17 cellular contexts compared by ENCODE assay signal in the genomic region with DNA sequence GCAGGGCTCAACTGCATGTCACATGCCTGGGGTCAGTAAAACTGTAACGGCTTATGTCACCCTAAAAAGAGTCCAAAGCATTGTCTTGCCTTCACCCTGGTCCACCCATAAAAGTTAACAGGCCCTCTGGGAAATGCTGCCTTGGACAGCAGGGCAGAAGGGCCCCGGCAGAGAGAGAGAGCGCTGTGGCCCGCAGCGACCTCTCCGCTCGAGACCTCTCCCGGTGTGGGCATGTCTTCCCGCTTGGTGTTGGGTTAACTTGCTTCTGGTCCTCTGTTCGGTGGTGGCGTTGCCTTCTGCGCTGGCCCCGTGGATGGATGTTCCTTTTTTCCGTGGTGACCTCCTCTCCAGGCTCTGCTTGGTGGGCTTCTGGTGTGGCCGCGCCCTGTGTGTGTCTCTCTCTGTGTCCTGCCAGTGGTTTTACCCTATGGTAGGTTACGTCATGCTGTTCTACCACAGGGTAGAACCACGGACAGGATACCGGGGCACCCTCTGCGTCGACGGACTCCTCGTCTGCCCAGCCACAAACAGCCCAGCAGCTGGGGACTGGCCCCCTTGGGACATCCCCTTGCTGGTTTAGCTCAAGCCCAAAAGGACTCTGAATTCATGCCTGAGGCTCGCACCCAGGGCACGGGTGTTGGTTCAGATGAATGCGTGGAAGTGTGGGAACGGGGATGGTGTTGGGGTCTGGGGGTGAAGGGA. TPM values are rescaled to one million over a fixed set of nuclear protein-coding genes. Genes with fewer than 3 reads are reported as not detected.
DNase-seq lines count a peak whose midpoint lies in the region; TF ChIP-seq lines count a peak whose summit lies in the region.
"Had no signal": no experiment of that assay in that cellular context is flagged by ENCODE, and none has a peak within 500 bp of the region (broad histone marks: within the 10 kb centered on the region; RNA-seq: fewer than 3 reads in every experiment).

No MANE protein-coding gene starts in this region.

- H3K4me1 ChIP-seq in endodermal cell (ENCODE audit: control insufficient read depth, insufficient read depth, low read length): no peaks in the 10 kb centered on the region
- H3K4me1 ChIP-seq in neuronal stem cell (ENCODE audit: control insufficient read depth in 2 of 2, insufficient read depth in 1 of 2, low read depth in 1 of 2, low read length in 2 of 2): peaks cover 0 to 3% of the 10 kb centered on the region in 2 donors
- peaks cover 4% of the 10 kb centered on the region for H3K4me1 ChIP-seq in GM23248 (ENCODE audit: insufficient read depth)
- H3K4me1 ChIP-seq: A549 had no signal

- H3K4me3 Mint-ChIP-seq in endodermal cell (no peak overlapping the region), HFFc6 (no peak overlapping the region)
- no peak overlapping the region for H3K4me3 Mint-ChIP-seq in activated CD4-positive, alpha-beta memory T cell treated with anti-CD3 and anti-CD28 coated beads, Interleukin-2, amount 10 ng/mL, durations not matched to agents 7 days and 5 days
- H3K4me3 Mint-ChIP-seq: CD4-positive, alpha-beta memory T cell had no signal

- CTCF ChIA-PET in activated CD4-positive, alpha-beta memory T cell treated with anti-CD3 and anti-CD28 coated beads, Interleukin-2, amount 10 ng/mL, durations not matched to agents 7 days and 5 days (lab: Charles Lee): no interaction called here

- H3K4me1 Mint-ChIP-seq in endodermal cell (no peaks in the 10 kb centered on the region), HFFc6 (ENCODE audit: low read depth) (no peaks in the 10 kb centered on the region)
- no peaks in the 10 kb centered on the region for H3K4me1 Mint-ChIP-seq in activated CD4-positive, alpha-beta memory T cell treated with anti-CD3 and anti-CD28 coated beads, Interleukin-2, amount 10 ng/mL, durations not matched to agents 7 days and 5 days
- H3K4me1 Mint-ChIP-seq: CD4-positive, alpha-beta memory T cell had no signal

- no peak overlapping the region for H3K9ac ChIP-seq in endodermal cell (ENCODE audit: extremely low read depth, low read length, poor library complexity, severe bottlenecking)
- no peak overlapping the region for H3K9ac ChIP-seq in neuronal stem cell (ENCODE audit: low read depth, low read length, poor library complexity)
- H3K9ac ChIP-seq in GM23248: no peak overlapping the region

- no peak overlapping the region for H3K23ac ChIP-seq in neuronal stem cell (ENCODE audit: low read depth, low read length, poor library complexity)

- no peaks in the 10 kb centered on the region for H3K9me2 ChIP-seq in GM23248 (ENCODE audit: insufficient read depth)

- DNase-seq in AG08396 (ENCODE audit: low spot score) (peak; percentile 2), MV-4-11 (lab: John Stamatoyannopoulos, UW) (peak; percentile 59), endodermal cell (no peak), neuronal stem cell (ENCODE audit: low spot score) (no peak), inferior parietal cortex (ENCODE audit: extremely low spot score) (no peak), GM23248 (no peak), HFFc6 (no peak)
- no peak for DNase-seq in activated CD4-positive, alpha-beta memory T cell treated with anti-CD3 and anti-CD28 coated beads, Interleukin-2, amount 10 ng/mL, durations not matched to agents 7 days and 5 days
- DNase-seq: AML-193; CD4-positive, alpha-beta memory T cell; DMS79 treated with DMSO at 0.1 percent for 48 hours; KG1; NCI-H1930; NCI-H2171 treated with DMSO at 0.1 percent for 48 hours; NCI-H510A treated with DMSO at 0.1 percent for 48 hours; SIG-M5 had no signal

- H2AK5ac ChIP-seq in neuronal stem cell (ENCODE audit: low read depth, low read length): peak overlapping the region; percentile 48

- no peaks in the 10 kb centered on the region for H3F3A ChIP-seq in GM23248 (ENCODE audit: insufficient read depth)

- H3K79me1 ChIP-seq in neuronal stem cell (ENCODE audit: low read depth, low read length): no peaks in the 10 kb centered on the region

- peaks cover 10% of the 10 kb centered on the region for H3K79me2 ChIP-seq in GM23248 (ENCODE audit: insufficient read depth)

- H3K14ac ChIP-seq in neuronal stem cell (ENCODE audit: low read length): no peak overlapping the region

- no peak overlapping the region for H3K4ac ChIP-seq in neuronal stem cell (ENCODE audit: low read length)

- in situ Hi-C loops in GM23248 (cut with MboI): no loop called here

- peak overlapping the region; percentile 5 for H2BK12ac ChIP-seq in neuronal stem cell (ENCODE audit: low read length)

- H4K91ac ChIP-seq in neuronal stem cell (ENCODE audit: low read depth, low read length, poor library complexity): no peak overlapping the region

- H3K36me3 Mint-ChIP-seq in endodermal cell (ENCODE audit: low read depth): peaks cover 49% of the 10 kb centered on the region
- peaks cover 12% of the 10 kb centered on the region; the same call in 1 of the 2 replicates for H3K36me3 Mint-ChIP-seq in HFFc6 (ENCODE audit: low read depth)
- peaks cover 31% of the 10 kb centered on the region for H3K36me3 Mint-ChIP-seq in activated CD4-positive, alpha-beta memory T cell treated with anti-CD3 and anti-CD28 coated beads, Interleukin-2, amount 10 ng/mL, durations not matched to agents 7 days and 5 days (ENCODE audit: low read depth)

- POLR2A ChIA-PET in activated CD4-positive, alpha-beta memory T cell treated with anti-CD3 and anti-CD28 coated beads, Interleukin-2, amount 10 ng/mL, durations not matched to agents 7 days and 5 days (lab: Charles Lee): no interaction called here

- H3K36me3 ChIP-seq in endodermal cell (ENCODE audit: control insufficient read depth, insufficient read depth, low read length): peaks cover 43% of the 10 kb centered on the region
- H3K36me3 ChIP-seq in neuronal stem cell (replicated peaks in 1 of 2; ENCODE audit: control insufficient read depth in 2 of 2, insufficient read depth in 2 of 2, low read length in 2 of 2): peaks cover 25 to 69% of the 10 kb centered on the region in 2 donors
- peaks cover 10% of the 10 kb centered on the region; the same call in 1 of the 2 replicates for H3K36me3 ChIP-seq in GM23248 (ENCODE audit: low read depth)

- peak overlapping the region; percentile 8 for H2BK15ac ChIP-seq in neuronal stem cell (ENCODE audit: low read length)

- H3K18ac ChIP-seq in neuronal stem cell (ENCODE audit: low read length): peak overlapping the region; percentile 13

- H2AFZ ChIP-seq in neuronal stem cell (ENCODE audit: low read length) (no peak overlapping the region), GM23248 (no peak overlapping the region)

- 95% methylated on average over 24 to 27 of the region's 27 CpGs for WGBS in endodermal cell (ENCODE audit: insufficient coverage in 1 of 2, insufficient read length in 1 of 2), 2 experiments
- 100% methylated on average over 1 of the region's 27 CpGs; no CpG with 5 or more reads in 1 of the 2 donors for WGBS in neuronal stem cell (ENCODE audit: extremely low coverage in 2 of 2, insufficient read length in 2 of 2, insufficient replicate concordance in 1 of 2), 2 donors
- WGBS in GM23248 (ENCODE audit: low coverage in 1 of 2, low lambda C conversion rate in 2 of 2, missing lambda C conversion rate in 2 of 2), 2 experiments: 93 to 95% methylated on average over 26 to 27 of the region's 27 CpGs

- H3K4me3 ChIP-seq in endodermal cell (ENCODE audit: low read length): no peak overlapping the region
- H3K4me3 ChIP-seq in neuronal stem cell (ENCODE audit: low read length in 2 of 2): no peak overlapping the region
- no peak overlapping the region for H3K4me3 ChIP-seq in GM23248
- H3K4me3 ChIP-seq: A549 had no signal

- H2BK120ac ChIP-seq in neuronal stem cell (ENCODE audit: low read depth, low read length): no peak overlapping the region

- H3K27me3 Mint-ChIP-seq in endodermal cell (ENCODE audit: insufficient read depth) (no peaks in the 10 kb centered on the region), HFFc6 (ENCODE audit: insufficient read depth) (peaks cover 3% of the 10 kb centered on the region; the same call in 1 of the 2 replicates)
- no peaks in the 10 kb centered on the region for H3K27me3 Mint-ChIP-seq in activated CD4-positive, alpha-beta memory T cell treated with anti-CD3 and anti-CD28 coated beads, Interleukin-2, amount 10 ng/mL, durations not matched to agents 7 days and 5 days
- H3K27me3 Mint-ChIP-seq: CD4-positive, alpha-beta memory T cell had no signal

- H3K27me3 ChIP-seq in endodermal cell (ENCODE audit: control insufficient read depth, insufficient read depth, low read length, poor library complexity, severe bottlenecking): no peaks in the 10 kb centered on the region
- no peaks in the 10 kb centered on the region for H3K27me3 ChIP-seq in neuronal stem cell (ENCODE audit: control insufficient read depth in 3 of 3, insufficient read depth in 3 of 3, low read depth in 1 of 3, low read length in 3 of 3)
- no peaks in the 10 kb centered on the region for H3K27me3 ChIP-seq in GM23248 (replicated peaks; ENCODE audit: insufficient read depth)

- H3K27ac ChIP-seq in endodermal cell (ENCODE audit: low read depth, low read length) (no peak overlapping the region), neuronal stem cell (replicated peaks; ENCODE audit: low read length) (no peak overlapping the region), GM23248 (no peak overlapping the region)
- H3K27ac ChIP-seq: A549 had no signal

- H3K4me2 ChIP-seq in neuronal stem cell (ENCODE audit: insufficient read depth, low read length, poor library complexity, severe bottlenecking): no peak overlapping the region
- H3K4me2 ChIP-seq in GM23248 (ENCODE audit: unreplicated experiment): no peak overlapping the region
- H3K4me2 ChIP-seq: A549 had no signal

- peak overlapping the region; percentile 12 for H3K27ac Mint-ChIP-seq in endodermal cell
- H3K27ac Mint-ChIP-seq in HFFc6: no peak overlapping the region
- H3K27ac Mint-ChIP-seq in activated CD4-positive, alpha-beta memory T cell treated with anti-CD3 and anti-CD28 coated beads, Interleukin-2, amount 10 ng/mL, durations not matched to agents 7 days and 5 days: no peak overlapping the region

- peak overlapping the region; percentile 54 for H4K8ac ChIP-seq in neuronal stem cell (ENCODE audit: low read depth, low read length)

- H4K20me1 ChIP-seq in GM23248 (ENCODE audit: insufficient read depth): no peaks in the 10 kb centered on the region

- H3K9me3 Mint-ChIP-seq in endodermal cell (no peaks in the 10 kb centered on the region), HFFc6 (no peaks in the 10 kb centered on the region)
- no peaks in the 10 kb centered on the region for H3K9me3 Mint-ChIP-seq in activated CD4-positive, alpha-beta memory T cell treated with anti-CD3 and anti-CD28 coated beads, Interleukin-2, amount 10 ng/mL, durations not matched to agents 7 days and 5 days
- H3K9me3 Mint-ChIP-seq: CD4-positive, alpha-beta memory T cell had no signal

- TF ChIP-seq CTCF in endodermal cell (conservative IDR thresholded peaks at IDR 0.05) (no peak), HFFc6 (IDR thresholded peaks at IDR 0.05) (no peak)

- H2BK5ac ChIP-seq in neuronal stem cell (ENCODE audit: low read length): peak overlapping the region; percentile 10

- no peaks in the 10 kb centered on the region for H3K9me3 ChIP-seq in endodermal cell (ENCODE audit: control insufficient read depth, low read length)
- no peaks in the 10 kb centered on the region for H3K9me3 ChIP-seq in neuronal stem cell (replicated peaks in 1 of 2; ENCODE audit: control insufficient read depth in 2 of 2, insufficient read depth in 1 of 2, low read depth in 1 of 2, low read length in 2 of 2)
- no peaks in the 10 kb centered on the region for H3K9me3 ChIP-seq in GM23248 (ENCODE audit: low read depth)
- H3K9me3 ChIP-seq: A549 had no signal

RNA-seq across cellular contexts. Expression of a gene that starts 18.3 kb away (rescaled TPM):
- 1 to 10 TPM; 2.0 to 2.2 TPM for total RNA-seq in endodermal cell
- 10.1 TPM for polyA plus RNA-seq in endodermal cell (2013, experiment 1 of 2)
- 14.7 TPM for polyA plus RNA-seq in endodermal cell (2013, experiment 2 of 2)
- polyA plus RNA-seq in neuronal stem cell (2013, experiment 1 of 2): 8.0 TPM
- 7.0 TPM for polyA plus RNA-seq in neuronal stem cell (2013, experiment 2 of 2)
- total RNA-seq in GM23248 (2014; rRNA removed; shearing (Covaris generic)): 0.43 TPM in 1 of 2 replicates, not detected in the other
- polyA plus RNA-seq in GM23248 (2016; fragmentation: Nextera tagmentation; extraction: Ambion mirVana): 0.10 and 0.13 TPM in 2 replicates
- total RNA-seq in HFFc6 (2021; fragmentation: NEBNext Ultra II Directional; extraction: Animal tissue kit (Norgen Biotek cat#: 25700)): under 1 TPM in 2 of 6 experiments, not detected in 4; 0.14 TPM
- total RNA-seq in activated CD4-positive, alpha-beta memory T cell treated with anti-CD3 and anti-CD28 coated beads, Interleukin-2, amount 10 ng/mL, durations not matched to agents 7 days and 5 days: 1 to 10 TPM; 1.6 to 2.0 TPM

Comparison
In these comparisons a context has a peak if more than half of its experiments do, and no peak if none do; other contexts are left out.
1. DNase-seq: peak in AG08396 (single experiment) and MV-4-11 (single experiment); none in endodermal cell (single experiment), neuronal stem cell (single experiment), inferior parietal cortex (single experiment), GM23248 (single experiment), HFFc6 (single experiment) and activated CD4-positive, alpha-beta memory T cell treated with anti-CD3 and anti-CD28 coated beads, Interleukin-2, amount 10 ng/mL, durations not matched to agents 7 days and 5 days (single experiment).